In the genomic region with DNA sequence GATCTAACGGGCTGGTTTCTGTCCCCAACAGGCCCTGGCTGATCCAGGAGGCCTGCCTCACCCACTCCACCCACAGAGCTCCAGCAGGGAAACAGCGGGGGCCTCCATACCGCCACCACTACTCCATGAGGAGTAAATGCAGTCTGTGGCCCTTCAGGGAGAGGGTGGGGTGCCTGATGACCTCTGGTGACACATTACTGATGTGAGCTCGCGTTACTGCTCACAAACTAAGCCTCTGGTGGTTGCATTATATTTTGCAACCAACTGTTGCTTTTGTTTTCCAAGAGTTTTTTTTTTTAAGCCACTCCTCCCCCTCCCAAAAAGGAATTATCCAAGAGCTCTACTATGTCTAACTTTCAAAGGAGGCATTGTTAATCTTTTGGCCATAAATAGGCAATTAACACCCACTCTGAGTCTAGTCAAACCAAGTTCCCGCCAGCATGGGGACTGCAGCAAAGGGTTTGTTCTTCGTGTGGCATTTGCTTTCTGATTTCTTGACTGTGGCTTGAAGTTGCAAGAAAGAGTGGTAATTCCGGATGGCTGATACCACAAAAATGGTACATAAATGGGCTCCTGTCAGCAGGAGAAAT, we compare ENCODE assay signal across 8 cellular contexts.
A peak's percentile ranks its signal among the peaks of the same experiment; 100 is the strongest.
DNase-seq lines count a peak whose midpoint lies in the region; ATAC-seq, FAIRE-seq and TF ChIP-seq lines count a peak whose summit lies in the region.

No MANE protein-coding gene starts in this region.

- 41 to 49% (median 46%) methylated on average over 8 of the region's 8 CpGs for WGBS in small intestine, 3 donors

- ATAC-seq in activated naive CD4-positive, alpha-beta T cell treated with anti-CD3 and anti-CD28 coated beads, Interleukin-2, amount 50 U/mL, for 72 hours, result peak; percentile 52
- ATAC-seq in HG03175 (IDR thresholded peaks at IDR 0.05; ENCODE audit: unreplicated experiment), result no peak
- no peak for ATAC-seq in GM21515 (IDR thresholded peaks at IDR 0.05; ENCODE audit: unreplicated experiment)

- H3K9me3 Mint-ChIP-seq in activated naive CD4-positive, alpha-beta T cell treated with anti-CD3 and anti-CD28 coated beads, Interleukin-2, amount 10 ng/mL, durations not matched to agents 7 days and 5 days, result no peaks in the 10 kb centered on the region
- H3K9me3 Mint-ChIP-seq in activated naive CD4-positive, alpha-beta T cell treated with anti-CD3 and anti-CD28 coated beads, Interleukin-2, amount 50 U/mL, for 72 hours, result no peaks in the 10 kb centered on the region

- peaks cover 46% of the 10 kb centered on the region for H3K36me3 Mint-ChIP-seq in activated naive CD4-positive, alpha-beta T cell treated with anti-CD3 and anti-CD28 coated beads, Interleukin-2, amount 10 ng/mL, durations not matched to agents 7 days and 5 days
- H3K36me3 Mint-ChIP-seq in activated naive CD4-positive, alpha-beta T cell treated with anti-CD3 and anti-CD28 coated beads, Interleukin-2, amount 50 U/mL, for 72 hours, result peaks cover 0 to 7% of the 10 kb centered on the region in 2 donors

- H3K4me1 ChIP-seq in left ventricle myocardium inferior (peaks cover 100% of the 10 kb centered on the region), small intestine (ENCODE audit: control insufficient read depth in 2 of 2, insufficient read depth in 1 of 2, low read depth in 1 of 2, low read length in 1 of 2) (peaks cover 9 to 11% of the 10 kb centered on the region in 2 donors)

- peaks cover 57% of the 10 kb centered on the region for H3K4me1 Mint-ChIP-seq in activated naive CD4-positive, alpha-beta T cell treated with anti-CD3 and anti-CD28 coated beads, Interleukin-2, amount 10 ng/mL, durations not matched to agents 7 days and 5 days

- H3K27me3 ChIP-seq in left ventricle myocardium inferior (ENCODE audit: low read depth) (no peaks in the 10 kb centered on the region), small intestine (ENCODE audit: control insufficient read depth in 2 of 2, insufficient read depth in 2 of 2, low read length in 2 of 2) (no peaks in the 10 kb centered on the region)

- no peaks in the 10 kb centered on the region for H3K27me3 Mint-ChIP-seq in activated naive CD4-positive, alpha-beta T cell treated with anti-CD3 and anti-CD28 coated beads, Interleukin-2, amount 10 ng/mL, durations not matched to agents 7 days and 5 days

- peak overlapping the region; percentile 85 for H3K27ac ChIP-seq in left ventricle myocardium inferior (replicated peaks)
- H3K27ac ChIP-seq in small intestine (ENCODE audit: low read depth in 1 of 2, low read length in 1 of 2), result peak overlapping the region; percentile 6 to 13

- peak; percentile 61 for TF ChIP-seq CTCF in left ventricle myocardium inferior (IDR thresholded peaks at IDR 0.05; ENCODE audit: borderline replicate concordance)

- H3K9me3 ChIP-seq in left ventricle myocardium inferior (replicated peaks) (no peaks in the 10 kb centered on the region), small intestine (ENCODE audit: control insufficient read depth, low read depth) (no peaks in the 10 kb centered on the region)

- no peak overlapping the region for H3K4me3 ChIP-seq in left ventricle myocardium inferior
- H3K4me3 ChIP-seq in small intestine (ENCODE audit: low read depth in 1 of 2, low read length in 2 of 2), result no peak overlapping the region

- no peak for FAIRE-seq in small intestine (lab: Jason Lieb, UNC)

- H3K36me3 ChIP-seq in left ventricle myocardium inferior (no peaks in the 10 kb centered on the region), small intestine (ENCODE audit: control insufficient read depth in 2 of 2, insufficient read depth in 2 of 2, low read length in 2 of 2) (no peaks in the 10 kb centered on the region)

- intact Hi-C loops in left ventricle myocardium inferior (cut with micrococcal nuclease), result no loop called here

- CTCF ChIA-PET in activated naive CD4-positive, alpha-beta T cell treated with anti-CD3 and anti-CD28 coated beads, Interleukin-2, amount 10 ng/mL, durations not matched to agents 7 days and 5 days (lab: Charles Lee), result interaction anchor here (0.8 to 1.8 kb wide), 3 partner anchors 17 to 130 kb away, joined by 3 to 8 read pairs (median 6); no protein-coding TSS in a partner anchor

- DNase-seq in activated naive CD4-positive, alpha-beta T cell treated with anti-CD3 and anti-CD28 coated beads, Interleukin-2, amount 10 ng/mL, durations not matched to agents 7 days and 5 days, result no peak
- DNase-seq in activated naive CD4-positive, alpha-beta T cell treated with Interleukin-2 at 50 U/mL for 16 hours, result no peak
- DNase-seq in activated naive CD4-positive, alpha-beta T cell treated with anti-CD3 and anti-CD28 coated beads, Interleukin-2, amount 50 U/mL, for 72 hours (ENCODE audit: low spot score in 2 of 2), result no peak
- DNase-seq in left ventricle myocardium inferior (peak; percentile 59), small intestine (no peak), NCI-H524 treated with DMSO at 0.1 percent for 48 hours (lab: John Stamatoyannopoulos, UW) (no peak)

- peak overlapping the region; percentile 77 for H3K27ac Mint-ChIP-seq in activated naive CD4-positive, alpha-beta T cell treated with anti-CD3 and anti-CD28 coated beads, Interleukin-2, amount 10 ng/mL, durations not matched to agents 7 days and 5 days
- no peak overlapping the region for H3K27ac Mint-ChIP-seq in activated naive CD4-positive, alpha-beta T cell treated with anti-CD3 and anti-CD28 coated beads, Interleukin-2, amount 50 U/mL, for 72 hours

- H3K4me3 Mint-ChIP-seq in activated naive CD4-positive, alpha-beta T cell treated with anti-CD3 and anti-CD28 coated beads, Interleukin-2, amount 10 ng/mL, durations not matched to agents 7 days and 5 days, result no peak overlapping the region

Comparison
In these comparisons a context has a peak if more than half of its experiments do, and no peak if none do; other contexts are left out.
1. ATAC-seq: peak in activated naive CD4-positive, alpha-beta T cell treated with anti-CD3 and anti-CD28 coated beads, Interleukin-2, amount 50 U/mL, for 72 hours (2 of 2); none in HG03175 (single experiment) and GM21515 (single experiment).